In genomic region chr12:31310488-31310887, GRCh38 we compare ENCODE assay signal across 1 cellular context.
TF ChIP-seq lines count a peak whose summit lies in the region.

No MANE protein-coding gene starts in this region.

TF ChIP-seq in GM23338, 12 proteins besides CTCF, POLR2A, EP300 and RAD21:
- TF ChIP-seq ETS1 (IDR thresholded peaks at IDR 0.05) (no peak), ZNF331 (CRISPR knock-in tag; IDR thresholded peaks at IDR 0.05; ENCODE audit: low read depth) (no peak), EZH2 (IDR thresholded peaks at IDR 0.05; ENCODE audit: low read depth, unreplicated experiment) (no peak), STAT1 (IDR thresholded peaks at IDR 0.05; ENCODE audit: unreplicated experiment) (no peak)
